Comparison of ENCODE assay signal across 24 cellular contexts in the genomic region with DNA sequence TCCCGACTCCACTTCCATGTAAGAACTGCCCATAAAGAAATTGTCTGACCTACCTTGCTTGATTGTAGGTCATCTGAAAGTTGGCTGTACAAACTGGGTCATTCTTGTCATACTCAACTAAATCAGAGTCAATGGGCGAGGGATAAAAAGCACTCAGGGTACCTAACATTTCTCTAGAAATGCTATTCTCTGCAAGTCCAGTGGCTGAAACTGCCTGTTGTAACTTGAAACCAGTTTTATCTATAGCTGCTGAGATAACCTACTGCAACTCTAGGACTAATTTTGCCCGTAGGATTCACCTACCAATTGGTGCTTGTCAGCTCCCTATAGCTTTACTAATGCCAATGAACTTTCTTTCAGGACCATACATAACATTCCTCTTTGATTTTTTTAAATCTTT.
"Had no signal": no experiment of that assay in that cellular context is flagged by ENCODE, and none has a peak within 500 bp of the region (broad histone marks: within the 10 kb centered on the region; RNA-seq: fewer than 3 reads in every experiment).

No MANE protein-coding gene starts in this region.

- H3K36me3 ChIP-seq: colonic mucosa, esophagus squamous epithelium, spleen, thoracic aorta, tibial nerve, upper lobe of left lung had no signal

- DNase-seq: colonic mucosa; effector CD8-positive, alpha-beta T cell; erythroblast; esophagus squamous epithelium; foreskin melanocyte; glutamatergic neuron; midbrain; naive thymus-derived CD4-positive, alpha-beta T cell; nucleus accumbens; psoas muscle; right cardiac atrium; spleen; stimulated activated CD4-positive, alpha-beta T cell treated with anti-CD3 and anti-CD28 coated beads, Interleukin-4, amount 100 ng/mL, for 4 hours; stimulated activated naive CD8-positive, alpha-beta T cell treated with anti-CD3 and anti-CD28 coated beads, Interleukin-15, Interleukin-2, amounts not matched to agents 100 U/mL and 50 U/mL, for 24 hours; substantia nigra; upper lobe of left lung had no signal

- H3K27me3 ChIP-seq: colonic mucosa, esophagus squamous epithelium, spleen, tibial nerve, upper lobe of left lung had no signal

- H3K4me3 Mint-ChIP-seq: dendritic cell treated with granulocyte-macrophage colony-stimulating factor and Interleukin-4, amounts not matched to agents 40 ng/mL and 50 ng/mL, for 4 days; memory B cell; naive thymus-derived CD4-positive, alpha-beta T cell; nephron; stimulated activated memory B cell treated with anti-CD40 and anti-IgM and Interleukin-4, amounts not matched to agents 10 μg/mL and 1 μg/mL and 100 μg/mL, for 72 hours had no signal

- H3K4me3 ChIP-seq: colonic mucosa, esophagus squamous epithelium, lung, psoas muscle, skin epidermis, spleen, thoracic aorta, tibial nerve, upper lobe of left lung had no signal

- H3K27me3 Mint-ChIP-seq: dendritic cell treated with granulocyte-macrophage colony-stimulating factor and Interleukin-4, amounts not matched to agents 40 ng/mL and 50 ng/mL, for 4 days; memory B cell; naive thymus-derived CD4-positive, alpha-beta T cell; stimulated activated memory B cell treated with anti-CD40 and anti-IgM and Interleukin-4, amounts not matched to agents 10 μg/mL and 1 μg/mL and 100 μg/mL, for 72 hours had no signal

- H3K9me3 ChIP-seq: colonic mucosa, psoas muscle had no signal

- H3K27ac Mint-ChIP-seq: dendritic cell treated with granulocyte-macrophage colony-stimulating factor and Interleukin-4, amounts not matched to agents 40 ng/mL and 50 ng/mL, for 4 days; memory B cell; nephron; stimulated activated memory B cell treated with anti-CD40 and anti-IgM and Interleukin-4, amounts not matched to agents 10 μg/mL and 1 μg/mL and 100 μg/mL, for 72 hours had no signal

- H3K4me1 ChIP-seq: colonic mucosa, psoas muscle, spleen, tibial nerve, upper lobe of left lung had no signal

- H3K4me1 Mint-ChIP-seq: naive thymus-derived CD4-positive, alpha-beta T cell; stimulated activated memory B cell treated with anti-CD40 and anti-IgM and Interleukin-4, amounts not matched to agents 10 μg/mL and 1 μg/mL and 100 μg/mL, for 72 hours had no signal

- H3K27ac ChIP-seq: colonic mucosa, esophagus squamous epithelium, psoas muscle, skin epidermis, spleen, thoracic aorta, tibial nerve, upper lobe of left lung had no signal
